In genomic region chr2:240678909-240679308, GRCh38 we compare ENCODE assay signal across 4 cellular contexts. TPM values are rescaled to one million over a fixed set of nuclear protein-coding genes. Genes with fewer than 3 reads are reported as not detected.
"Had no signal": no experiment of that assay in that cellular context is flagged by ENCODE, and none has a peak within 500 bp of the region (broad histone marks: within the 10 kb centered on the region; RNA-seq: fewer than 3 reads in every experiment).

No MANE protein-coding gene starts in this region.

RNA-seq across cellular contexts. Expression of gene AQP12B, which starts 3.8 kb away (rescaled TPM):
- total RNA-seq: HT-29, HT1080, K562 had no signal
- polyA plus RNA-seq: IgD-negative memory B cell, K562 had no signal

RNA-seq across cellular contexts. Expression of gene AQP12A, which starts 12.8 kb away (rescaled TPM):
- total RNA-seq: HT-29, HT1080, K562 had no signal
- polyA plus RNA-seq: IgD-negative memory B cell, K562 had no signal

RNA-seq across cellular contexts. Expression of gene GPR35, which starts 53.6 kb away (rescaled TPM):
- polyA plus RNA-seq: IgD-negative memory B cell had no signal
